Comparison of ENCODE assay signal across 17 cellular contexts in genomic region chr17:73211745-73212144, GRCh38. TPM values are rescaled to one million over a fixed set of nuclear protein-coding genes. Genes with fewer than 3 reads are reported as not detected.
DNase-seq lines count a peak whose midpoint lies in the region; ATAC-seq and FAIRE-seq lines count a peak whose summit lies in the region.
"Had no signal": no experiment of that assay in that cellular context is flagged by ENCODE, and none has a peak within 500 bp of the region (broad histone marks: within the 10 kb centered on the region; RNA-seq: fewer than 3 reads in every experiment).

No MANE protein-coding gene starts in this region.

- H3K27ac ChIP-seq in small intestine (ENCODE audit: low read depth in 1 of 2, low read length in 1 of 2) = no peak overlapping the region
- H3K27ac ChIP-seq: A549, psoas muscle, tibial nerve had no signal

- H3K27me3 ChIP-seq in small intestine (ENCODE audit: control insufficient read depth in 2 of 2, insufficient read depth in 2 of 2, low read length in 2 of 2) = no peaks in the 10 kb centered on the region
- H3K27me3 ChIP-seq: tibial nerve had no signal

- peaks cover 75% of the 10 kb centered on the region for H3K36me3 Mint-ChIP-seq in activated T-helper 17 cell treated with anti-CD3 and anti-CD28 coated beads, Interleukin-2, amount 50 U/mL, for 72 hours (ENCODE audit: low read depth)

- peak overlapping the region; percentile 55 for H3K27ac Mint-ChIP-seq in activated T-helper 17 cell treated with anti-CD3 and anti-CD28 coated beads, Interleukin-2, amount 50 U/mL, for 72 hours

- peaks cover 16 to 29% of the 10 kb centered on the region in 2 donors for H3K36me3 ChIP-seq in small intestine (ENCODE audit: control insufficient read depth in 2 of 2, insufficient read depth in 2 of 2, low read length in 2 of 2)

- no peak overlapping the region for H3K4me3 ChIP-seq in small intestine (ENCODE audit: low read depth in 1 of 2, low read length in 2 of 2)
- H3K4me3 ChIP-seq: A549, psoas muscle, tibial nerve had no signal

- peak overlapping the region; percentile 57 for H3K4me3 Mint-ChIP-seq in activated T-helper 17 cell treated with anti-CD3 and anti-CD28 coated beads, Interleukin-2, amount 50 U/mL, for 72 hours

- H3K9me3 ChIP-seq in small intestine (ENCODE audit: control insufficient read depth, low read depth) = no peaks in the 10 kb centered on the region
- H3K9me3 ChIP-seq: A549, psoas muscle, tibial nerve had no signal

- no peaks in the 10 kb centered on the region for H3K27me3 Mint-ChIP-seq in activated T-helper 17 cell treated with anti-CD3 and anti-CD28 coated beads, Interleukin-2, amount 50 U/mL, for 72 hours

- DNase-seq in left cardiac atrium (peak; percentile 48), Right ventricle myocardium inferior (ENCODE audit: missing footprints) (no peak), mesenteric fat pad (ENCODE audit: low spot score) (peak; percentile 73), NCI-H128 (lab: John Stamatoyannopoulos, UW; ENCODE audit: unreplicated experiment) (no peak), NCI-H524 (lab: John Stamatoyannopoulos, UW) (no peak), small intestine (no peak)
- DNase-seq: IMR-90, NCI-H2029 had no signal

- FAIRE-seq in small intestine (lab: Jason Lieb, UNC) = no peak
- FAIRE-seq: A549 had no signal

- peaks cover 25% of the 10 kb centered on the region for H3K4me1 Mint-ChIP-seq in activated T-helper 17 cell treated with anti-CD3 and anti-CD28 coated beads, Interleukin-2, amount 50 U/mL, for 72 hours

- ATAC-seq in left cardiac atrium = no peak
- ATAC-seq in Right ventricle myocardium inferior = no peak
- ATAC-seq in activated T-helper 17 cell treated with anti-CD3 and anti-CD28 coated beads, Interleukin-2, amount 50 U/mL, for 72 hours (replicated peaks) = peak; percentile 62
- no peak for ATAC-seq in HG03520 (IDR thresholded peaks at IDR 0.05; ENCODE audit: unreplicated experiment)
- ATAC-seq: A549, HCT116, psoas muscle had no signal

- H3K9me3 Mint-ChIP-seq in activated T-helper 17 cell treated with anti-CD3 and anti-CD28 coated beads, Interleukin-2, amount 50 U/mL, for 72 hours = no peaks in the 10 kb centered on the region

- no peaks in the 10 kb centered on the region for H3K4me1 ChIP-seq in small intestine (ENCODE audit: control insufficient read depth in 2 of 2, insufficient read depth in 1 of 2, low read depth in 1 of 2, low read length in 1 of 2)
- H3K4me1 ChIP-seq: tibial nerve had no signal

- intact Hi-C loops in left cardiac atrium (cut with DNase I) = no loop called here
- intact Hi-C loops in Right ventricle myocardium inferior (cut with DNase I) = no loop called here

- 73 to 76% (median 76%) methylated on average over 13 of the region's 13 CpGs for WGBS in small intestine, 3 donors

RNA-seq across cellular contexts. Expression of gene COG1, which starts 18.9 kb away (rescaled TPM):
- total RNA-seq in left cardiac atrium (10 to 100 TPM; 37.4 to 39.6 TPM), Right ventricle myocardium inferior (49.3 TPM), mesenteric fat pad (34.8 TPM)
- total RNA-seq in activated T-helper 17 cell treated with anti-CD3 and anti-CD28 coated beads, Interleukin-2, amount 50 U/mL, for 72 hours = 10 to 100 TPM; 22.5 to 27.3 TPM
- 10 to 100 TPM in 2 of 3 donors, 1 to 10 TPM in 1; 9.2 to 20.1 (median 12.7) TPM for polyA plus RNA-seq in small intestine

RNA-seq across cellular contexts. Expression of gene SSTR2, which starts 46.9 kb away (rescaled TPM):
- total RNA-seq in left cardiac atrium = 1 to 10 TPM; 1.2 TPM
- total RNA-seq in Right ventricle myocardium inferior = 0.73 TPM
- total RNA-seq in activated T-helper 17 cell treated with anti-CD3 and anti-CD28 coated beads, Interleukin-2, amount 50 U/mL, for 72 hours = under 1 TPM; 0.04 to 0.90 TPM
- total RNA-seq in mesenteric fat pad = 5.7 TPM
- 1 to 10 TPM in 1 of 3 donors, under 1 TPM in 2; 0.22 to 1.5 (median 0.27) TPM for polyA plus RNA-seq in small intestine
- total RNA-seq: fibroblast of lung, IMR-90 had no signal
- polyA plus RNA-seq: fibroblast of lung had no signal

RNA-seq across cellular contexts. Expression of gene CPSF4L, which starts 49.9 kb away (rescaled TPM):
- total RNA-seq in left cardiac atrium (not detected), Right ventricle myocardium inferior (not detected), mesenteric fat pad (0.61 TPM)
- not detected for total RNA-seq in activated T-helper 17 cell treated with anti-CD3 and anti-CD28 coated beads, Interleukin-2, amount 50 U/mL, for 72 hours
- polyA plus RNA-seq in small intestine = not detected
- total RNA-seq: chondrocyte, fibroblast of lung, IMR-90, mucosa of gallbladder, psoas muscle, tibial nerve had no signal
- polyA plus RNA-seq: fibroblast of lung, IMR-90, psoas muscle had no signal

Comparison
In these comparisons a context has a peak if more than half of its experiments do, and no peak if none do; other contexts are left out.
1. DNase-seq: peak in left cardiac atrium (single experiment) and mesenteric fat pad (single experiment); none in Right ventricle myocardium inferior (single experiment), NCI-H128 (single experiment), NCI-H524 (0 of 2) and small intestine (single experiment).